Comparison of ENCODE assay signal across 20 cellular contexts in the genomic region with DNA sequence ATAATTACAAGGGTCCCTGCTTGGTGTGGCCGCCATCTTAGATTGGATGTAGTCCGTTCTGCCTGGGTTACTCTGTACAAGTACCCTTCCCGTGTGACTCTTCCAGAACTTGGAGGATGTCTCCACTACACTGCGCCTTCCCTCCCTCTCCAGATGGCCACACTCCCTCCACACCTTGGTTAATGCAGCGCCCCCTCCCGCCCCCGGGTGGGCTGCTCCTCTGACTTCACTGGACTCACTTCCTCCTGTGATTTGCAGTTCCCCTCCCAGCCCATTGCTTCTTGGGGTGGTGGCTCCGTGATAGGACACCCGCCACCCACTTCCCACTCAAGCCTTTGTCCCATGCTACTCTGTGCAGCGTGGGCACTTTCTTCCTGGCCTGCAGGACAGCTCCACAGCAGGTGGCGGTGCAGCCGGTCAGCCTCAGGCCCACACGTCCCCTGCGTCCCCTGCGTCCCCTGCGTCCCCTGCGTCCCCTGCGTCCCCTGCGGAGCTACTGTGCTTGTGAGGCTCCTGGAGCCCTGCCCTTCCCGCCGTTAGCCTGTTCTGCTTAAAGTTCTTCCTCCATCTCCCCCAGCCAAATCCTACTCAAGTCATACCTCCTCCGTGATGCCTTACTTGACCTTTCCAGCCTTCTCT.
DNase-seq lines count a peak whose midpoint lies in the region; ATAC-seq and TF ChIP-seq lines count a peak whose summit lies in the region.
"Had no signal": no experiment of that assay in that cellular context is flagged by ENCODE, and none has a peak within 500 bp of the region (broad histone marks: within the 10 kb centered on the region; RNA-seq: fewer than 3 reads in every experiment).

No MANE protein-coding gene starts in this region.

- H3K23ac ChIP-seq in neuronal stem cell (ENCODE audit: low read depth, low read length, poor library complexity), result peak overlapping the region; percentile 28

- no peak overlapping the region for H3K27ac Mint-ChIP-seq in activated CD8-positive, alpha-beta memory T cell treated with anti-CD3 and anti-CD28 coated beads, Interleukin-2, amount 10 ng/mL, durations not matched to agents 7 days and 5 days
- H3K27ac Mint-ChIP-seq: CD14-positive monocyte; CD4-positive, alpha-beta T cell; CD8-positive, alpha-beta memory T cell; HFFc6 had no signal

- H2BK5ac ChIP-seq in neuronal stem cell (ENCODE audit: low read length), result no peak overlapping the region

- H3K36me3 ChIP-seq in neuronal stem cell (replicated peaks in 1 of 2; ENCODE audit: control insufficient read depth in 2 of 2, insufficient read depth in 2 of 2, low read length in 2 of 2) (no peaks in the 10 kb centered on the region), upper lobe of right lung (no peaks in the 10 kb centered on the region)
- H3K36me3 ChIP-seq: BE2C; BLaER1 treated with 17β-estradiol and CSF1 and Interleukin-3, amounts not matched to agents 10 nM and 100 nM; HAP-1 had no signal

- no peak overlapping the region for H4K8ac ChIP-seq in neuronal stem cell (ENCODE audit: low read depth, low read length)

- no peak overlapping the region for H3K14ac ChIP-seq in neuronal stem cell (ENCODE audit: low read length)

- WGBS in neuronal stem cell (ENCODE audit: extremely low coverage in 2 of 2, insufficient read length in 2 of 2, insufficient replicate concordance in 1 of 2), 2 donors, result no CpG with 5 or more reads among the region's 22 CpGs

- peak overlapping the region; percentile 90 for H2AK5ac ChIP-seq in neuronal stem cell (ENCODE audit: low read depth, low read length)

- peak; percentile 21 for DNase-seq in activated CD8-positive, alpha-beta memory T cell treated with anti-CD3 and anti-CD28 coated beads, Interleukin-2, amount 10 ng/mL, durations not matched to agents 7 days and 5 days
- no peak for DNase-seq in activated CD8-positive, alpha-beta memory T cell treated with anti-CD3 and anti-CD28 coated beads, Interleukin-2, amount 50 U/mL, for 48 hours
- DNase-seq in neuronal stem cell (ENCODE audit: low spot score) (no peak), upper lobe of right lung (no peak)
- no peak for DNase-seq in activated CD4-positive, alpha-beta T cell treated with anti-CD3 and anti-CD28 coated beads for 48 hours
- no peak for DNase-seq in stimulated activated naive CD8-positive, alpha-beta T cell treated with anti-CD3 and anti-CD28 coated beads, Interleukin-15, Interleukin-2, amounts not matched to agents 100 U/mL and 50 U/mL, for 24 hours
- DNase-seq: BE2C; CD4-positive, alpha-beta T cell; CD8-positive, alpha-beta memory T cell; DMS 273 treated with DMSO at 0.1 percent for 48 hours; DMS79; EL; GDM1; GM23248; HFFc6 had no signal

- intact Hi-C loops in upper lobe of right lung (cut with DNase I), result no loop called here

- peak overlapping the region; percentile 78 for H2BK15ac ChIP-seq in neuronal stem cell (ENCODE audit: low read length)

- peak overlapping the region; percentile 53 for H2BK12ac ChIP-seq in neuronal stem cell (ENCODE audit: low read length)

- no peak overlapping the region for H2AFZ ChIP-seq in neuronal stem cell (ENCODE audit: low read length)
- H2AFZ ChIP-seq: GM23248 had no signal

- H3K18ac ChIP-seq in neuronal stem cell (ENCODE audit: low read length), result peak overlapping the region; percentile 66

- H3K4me1 Mint-ChIP-seq in activated CD8-positive, alpha-beta memory T cell treated with anti-CD3 and anti-CD28 coated beads, Interleukin-2, amount 10 ng/mL, durations not matched to agents 7 days and 5 days, result peaks cover 5% of the 10 kb centered on the region
- H3K4me1 Mint-ChIP-seq: CD14-positive monocyte; CD8-positive, alpha-beta memory T cell had no signal

- peaks cover 69% of the 10 kb centered on the region for H3K27me3 Mint-ChIP-seq in activated CD8-positive, alpha-beta memory T cell treated with anti-CD3 and anti-CD28 coated beads, Interleukin-2, amount 10 ng/mL, durations not matched to agents 7 days and 5 days

- H3K27me3 ChIP-seq in neuronal stem cell (ENCODE audit: control insufficient read depth in 3 of 3, insufficient read depth in 3 of 3, low read depth in 1 of 3, low read length in 3 of 3) (peaks cover 0 to 92% (median 0%) of the 10 kb centered on the region in 3 experiments), upper lobe of right lung (peaks cover 46% of the 10 kb centered on the region)
- H3K27me3 ChIP-seq: BE2C had no signal

- CTCF ChIA-PET in activated CD8-positive, alpha-beta memory T cell treated with anti-CD3 and anti-CD28 coated beads, Interleukin-2, amount 10 ng/mL, durations not matched to agents 7 days and 5 days (lab: Charles Lee), result interaction anchor here (0.7 kb wide), 1 partner anchor 34 kb away, joined by 5 read pairs; no protein-coding TSS in a partner anchor

- no peaks in the 10 kb centered on the region for H3K9me3 ChIP-seq in neuronal stem cell (replicated peaks in 1 of 2; ENCODE audit: control insufficient read depth in 2 of 2, insufficient read depth in 1 of 2, low read depth in 1 of 2, low read length in 2 of 2)
- H3K9me3 ChIP-seq in upper lobe of right lung, result no peaks in the 10 kb centered on the region
- H3K9me3 ChIP-seq: BE2C; BLaER1 treated with 17β-estradiol and CSF1 and Interleukin-3, amounts not matched to agents 10 nM and 100 nM; HAP-1 had no signal

- peaks cover 0 to 5% of the 10 kb centered on the region in 2 donors for H3K4me1 ChIP-seq in neuronal stem cell (ENCODE audit: control insufficient read depth in 2 of 2, insufficient read depth in 1 of 2, low read depth in 1 of 2, low read length in 2 of 2)
- H3K4me1 ChIP-seq in upper lobe of right lung, result no peaks in the 10 kb centered on the region
- H3K4me1 ChIP-seq: BE2C; BLaER1 treated with 17β-estradiol and CSF1 and Interleukin-3, amounts not matched to agents 10 nM and 100 nM had no signal

- no peaks in the 10 kb centered on the region for H3K9me3 Mint-ChIP-seq in activated CD8-positive, alpha-beta memory T cell treated with anti-CD3 and anti-CD28 coated beads, Interleukin-2, amount 10 ng/mL, durations not matched to agents 7 days and 5 days (ENCODE audit: low read depth)
- H3K9me3 Mint-ChIP-seq: CD4-positive, alpha-beta T cell; HFFc6 had no signal

- no peak for TF ChIP-seq CTCF in upper lobe of right lung (IDR thresholded peaks at IDR 0.05)

- H3K9ac ChIP-seq in neuronal stem cell (ENCODE audit: low read depth, low read length, poor library complexity), result no peak overlapping the region
- H3K9ac ChIP-seq: BLaER1 treated with 17β-estradiol and CSF1 and Interleukin-3, amounts not matched to agents 10 nM and 100 nM; GM23248 had no signal

- peak overlapping the region; percentile 56 for H2BK120ac ChIP-seq in neuronal stem cell (ENCODE audit: low read depth, low read length)

- peak overlapping the region; percentile 25 for H4K91ac ChIP-seq in neuronal stem cell (ENCODE audit: low read depth, low read length, poor library complexity)

- H3K79me1 ChIP-seq in neuronal stem cell (ENCODE audit: low read depth, low read length), result no peaks in the 10 kb centered on the region

- H3K4me3 Mint-ChIP-seq in activated CD8-positive, alpha-beta memory T cell treated with anti-CD3 and anti-CD28 coated beads, Interleukin-2, amount 10 ng/mL, durations not matched to agents 7 days and 5 days, result no peak overlapping the region
- H3K4me3 Mint-ChIP-seq: CD4-positive, alpha-beta T cell; CD8-positive, alpha-beta memory T cell; HFFc6 had no signal

- no peak overlapping the region for H3K4me2 ChIP-seq in neuronal stem cell (ENCODE audit: insufficient read depth, low read length, poor library complexity, severe bottlenecking)
- H3K4me2 ChIP-seq: BLaER1 treated with 17β-estradiol and CSF1 and Interleukin-3, amounts not matched to agents 10 nM and 100 nM had no signal

- no peak overlapping the region for H3K4me3 ChIP-seq in neuronal stem cell (ENCODE audit: low read length in 2 of 2)
- H3K4me3 ChIP-seq in upper lobe of right lung, result no peak overlapping the region
- H3K4me3 ChIP-seq: BLaER1 treated with 17β-estradiol and CSF1 and Interleukin-3, amounts not matched to agents 10 nM and 100 nM; GM12878; GM23248; HAP-1 had no signal

- no peak overlapping the region for H3K27ac ChIP-seq in neuronal stem cell (replicated peaks; ENCODE audit: low read length)
- no peak overlapping the region for H3K27ac ChIP-seq in upper lobe of right lung
- H3K27ac ChIP-seq: 22Rv1; BLaER1 treated with 17β-estradiol and CSF1 and Interleukin-3, amounts not matched to agents 10 nM and 100 nM; GM23248 had no signal

- no peak overlapping the region for H3K4ac ChIP-seq in neuronal stem cell (ENCODE audit: low read length)

- ATAC-seq in activated CD8-positive, alpha-beta memory T cell treated with anti-CD3 and anti-CD28 coated beads, Interleukin-2, amount 10 ng/mL, durations not matched to agents 7 days and 5 days, result no peak
- ATAC-seq in upper lobe of right lung, result peak; percentile 17
- no peak for ATAC-seq in stimulated activated naive CD8-positive, alpha-beta T cell treated with anti-CD3 and anti-CD28 coated beads, Interleukin-15, Interleukin-2, amounts not matched to agents 100 U/mL and 50 U/mL, for 24 hours
- ATAC-seq: GM12878 had no signal

- H3K36me3 Mint-ChIP-seq in activated CD8-positive, alpha-beta memory T cell treated with anti-CD3 and anti-CD28 coated beads, Interleukin-2, amount 10 ng/mL, durations not matched to agents 7 days and 5 days, result no peaks in the 10 kb centered on the region
- H3K36me3 Mint-ChIP-seq: CD14-positive monocyte had no signal
